6 cellular contexts compared by ENCODE assay signal in genomic region chr16:24617502-24617901, GRCh38.
"Had no signal": no experiment of that assay in that cellular context is flagged by ENCODE, and none has a peak within 500 bp of the region (broad histone marks: within the 10 kb centered on the region; RNA-seq: fewer than 3 reads in every experiment).

No MANE protein-coding gene starts in this region.

- H3K4me2 ChIP-seq: KMS-11 had no signal

- H3K27ac ChIP-seq: HL-60, KMS-11 had no signal

- H3K9ac ChIP-seq: KMS-11 had no signal

- DNase-seq: IMR-90, KBM-7, KG1 had no signal

- FAIRE-seq: HTR-8/SVneo had no signal
